Comparison of ENCODE assay signal across 22 cellular contexts in the genomic region with DNA sequence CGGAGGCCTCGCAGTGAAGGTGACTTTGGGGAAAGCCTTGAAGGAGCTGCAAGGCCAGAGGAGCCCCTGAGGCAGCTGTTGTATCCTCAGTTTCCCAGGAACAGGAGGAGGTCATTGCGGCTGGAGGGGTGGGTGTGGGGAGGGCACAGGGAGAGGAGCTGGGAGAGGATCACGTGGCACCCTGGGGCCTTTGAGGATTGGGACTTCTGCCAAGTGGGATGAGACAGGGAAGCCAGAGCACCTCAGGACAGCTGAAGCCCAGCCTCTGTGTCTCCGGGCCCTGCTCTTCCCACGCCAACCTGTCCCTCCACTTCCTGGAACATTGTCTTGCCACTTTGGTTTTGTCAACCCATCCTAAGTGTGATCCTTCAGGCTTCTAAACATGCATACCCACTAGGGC. TPM values are rescaled to one million over a fixed set of nuclear protein-coding genes. Genes with fewer than 3 reads are reported as not detected.
"Had no signal": no experiment of that assay in that cellular context is flagged by ENCODE, and none has a peak within 500 bp of the region (broad histone marks: within the 10 kb centered on the region; RNA-seq: fewer than 3 reads in every experiment).

No MANE protein-coding gene starts in this region.

- H3K4me3 ChIP-seq: cardiac muscle cell, gastroesophageal sphincter, heart left ventricle, left lung, thyroid gland had no signal

- H3K4me3 Mint-ChIP-seq: activated CD8-positive, alpha-beta T cell treated with anti-CD3 and anti-CD28 coated beads for 36 hours; activated naive CD8-positive, alpha-beta T cell treated with anti-CD3 and anti-CD28 coated beads, Interleukin-2, amount 10 ng/mL, durations not matched to agents 7 days and 5 days; dendritic cell treated with granulocyte-macrophage colony-stimulating factor and Interleukin-4, amounts not matched to agents 40 ng/mL and 50 ng/mL, for 4 days had no signal

- ATAC-seq: activated CD8-positive, alpha-beta T cell treated with anti-CD3 and anti-CD28 coated beads for 36 hours; esophagus mucosa; gastroesophageal sphincter; heart left ventricle; left lung had no signal

- H3K4me1 ChIP-seq: gastroesophageal sphincter, left lung, thyroid gland had no signal

- H3K36me3 Mint-ChIP-seq: activated naive CD8-positive, alpha-beta T cell treated with anti-CD3 and anti-CD28 coated beads, Interleukin-2, amount 10 ng/mL, durations not matched to agents 7 days and 5 days had no signal

- H3K27ac ChIP-seq: cardiac muscle cell, gastroesophageal sphincter, heart left ventricle, left lung, thyroid gland had no signal

- H3K9me3 Mint-ChIP-seq: activated naive CD8-positive, alpha-beta T cell treated with anti-CD3 and anti-CD28 coated beads, Interleukin-2, amount 10 ng/mL, durations not matched to agents 7 days and 5 days; activated T-helper 2 cell treated with anti-CD3 and anti-CD28 coated beads, Interferon-gamma antibody, Interleukin-2, Interleukin-4, amounts not matched to agents 10 μg/mL and 5 μg/mL and 100 μg/mL, durations not matched to agents 14 hours and 24 hours and 36 hours; dendritic cell treated with granulocyte-macrophage colony-stimulating factor and Interleukin-4, amounts not matched to agents 40 ng/mL and 50 ng/mL, for 4 days had no signal

- H3K9me3 ChIP-seq: gastroesophageal sphincter, left lung, thyroid gland had no signal

- DNase-seq: activated CD4-positive, alpha-beta T cell treated with anti-CD3 and anti-CD28 coated beads for 48 hours; activated CD4-positive, CD25-positive, alpha-beta regulatory T cell; activated CD8-positive, alpha-beta T cell treated with anti-CD3 and anti-CD28 coated beads for 36 hours; activated naive CD4-positive, alpha-beta T cell treated with Interleukin-2 at 50 U/mL for 16 hours; activated naive CD8-positive, alpha-beta T cell treated with anti-CD3 and anti-CD28 coated beads, Interleukin-2, amount 10 ng/mL, durations not matched to agents 7 days and 5 days; activated T-cell treated with anti-CD3 and anti-CD28 coated beads, Interleukin-2, amount 50 U/mL, for 1 hour; amygdala; effector CD8-positive, alpha-beta T cell; heart left ventricle; left lung; midbrain; nephron progenitor cell; nucleus accumbens; stimulated activated CD4-positive, alpha-beta T cell treated with anti-CD3 and anti-CD28 coated beads, Interleukin-2, amount 100 ng/mL, for 24 hours; stimulated activated naive CD4-positive, alpha-beta T cell treated with Interleukin-2 at 50 U/mL for 16 hours; thyroid gland had no signal

- H3K36me3 ChIP-seq: cardiac muscle cell, gastroesophageal sphincter, heart left ventricle, left lung, thyroid gland had no signal

- H3K27me3 ChIP-seq: cardiac muscle cell, gastroesophageal sphincter, heart left ventricle, left lung, thyroid gland had no signal

- H3K27ac Mint-ChIP-seq: activated CD8-positive, alpha-beta T cell treated with anti-CD3 and anti-CD28 coated beads for 36 hours; activated naive CD8-positive, alpha-beta T cell treated with anti-CD3 and anti-CD28 coated beads, Interleukin-2, amount 10 ng/mL, durations not matched to agents 7 days and 5 days; activated T-helper 2 cell treated with anti-CD3 and anti-CD28 coated beads, Interferon-gamma antibody, Interleukin-2, Interleukin-4, amounts not matched to agents 10 μg/mL and 5 μg/mL and 100 μg/mL, durations not matched to agents 14 hours and 24 hours and 36 hours; dendritic cell treated with granulocyte-macrophage colony-stimulating factor and Interleukin-4, amounts not matched to agents 40 ng/mL and 50 ng/mL, for 4 days; nephron progenitor cell had no signal

- H3K27me3 Mint-ChIP-seq: dendritic cell treated with granulocyte-macrophage colony-stimulating factor and Interleukin-4, amounts not matched to agents 40 ng/mL and 50 ng/mL, for 4 days had no signal

RNA-seq across cellular contexts. Expression of gene CYS1, which starts 23.0 kb away (rescaled TPM):
- total RNA-seq: lung microvascular endothelial cell had no signal
